12 cellular contexts compared by ENCODE assay signal in genomic region chr12:53066594-53066978, GRCh38. TPM values are rescaled to one million over a fixed set of nuclear protein-coding genes. Genes with fewer than 3 reads are reported as not detected.
DNase-seq lines count a peak whose midpoint lies in the region; ATAC-seq and TF ChIP-seq lines count a peak whose summit lies in the region.
"Had no signal": no experiment of that assay in that cellular context is flagged by ENCODE, and none has a peak within 500 bp of the region (broad histone marks: within the 10 kb centered on the region; RNA-seq: fewer than 3 reads in every experiment).

No MANE protein-coding gene starts in this region.

- H3K36me3 ChIP-seq in heart left ventricle (peaks cover 0 to 77% (median 53%) of the 10 kb centered on the region in 9 donors), parathyroid adenoma (ENCODE audit: control insufficient read depth, insufficient read depth, low read length) (no peaks in the 10 kb centered on the region), urinary bladder (ENCODE audit: insufficient read depth) (no peaks in the 10 kb centered on the region)

- H3K27ac Mint-ChIP-seq in progenitor cell of endocrine pancreas = no peak overlapping the region

- TF ChIP-seq POLR2A in heart left ventricle (IDR thresholded peaks at IDR 0.05) = no peak

- H2AFZ ChIP-seq in parathyroid adenoma = no peak overlapping the region

- 66 to 78% (median 73%) methylated on average over 10 of the region's 10 CpGs for WGBS in heart left ventricle, 4 donors
- WGBS in urinary bladder = 85% methylated on average over 10 of the region's 10 CpGs

- DNase-seq in heart left ventricle (no peak), Right ventricle myocardium superior (no peak), ecto neural progenitor cell (ENCODE audit: low spot score) (peak; percentile 47), progenitor cell of endocrine pancreas (ENCODE audit: low spot score, unreplicated experiment) (no peak)

- H3K4me1 ChIP-seq in heart left ventricle (peaks cover 8 to 97% (median 75%) of the 10 kb centered on the region in 12 donors), parathyroid adenoma (peaks cover 11% of the 10 kb centered on the region), urinary bladder (ENCODE audit: insufficient read depth) (no peaks in the 10 kb centered on the region)

- no peaks in the 10 kb centered on the region for H3K9me3 Mint-ChIP-seq in progenitor cell of endocrine pancreas (ENCODE audit: low read depth)
- H3K9me3 Mint-ChIP-seq: T-cell had no signal

- no peak for TF ChIP-seq CTCF in heart left ventricle (IDR thresholded peaks at IDR 0.05)
- TF ChIP-seq CTCF in parathyroid adenoma (IDR thresholded peaks at IDR 0.05) = no peak
- no peak for TF ChIP-seq CTCF in progenitor cell of endocrine pancreas (IDR thresholded peaks at IDR 0.05; ENCODE audit: unreplicated experiment)

- ATAC-seq in heart left ventricle (no peak), Right ventricle myocardium superior (ENCODE audit: poor library complexity) (no peak), HG02610 (IDR thresholded peaks at IDR 0.05; ENCODE audit: unreplicated experiment) (no peak), GM18498 (IDR thresholded peaks at IDR 0.05; ENCODE audit: unreplicated experiment) (no peak)

- H3K4me3 Mint-ChIP-seq in progenitor cell of endocrine pancreas (ENCODE audit: low read depth) = no peak overlapping the region
- H3K4me3 Mint-ChIP-seq: T-cell had no signal

- H3K27me3 Mint-ChIP-seq in progenitor cell of endocrine pancreas = no peaks in the 10 kb centered on the region
- H3K27me3 Mint-ChIP-seq: T-cell had no signal

- H3K4me1 Mint-ChIP-seq in progenitor cell of endocrine pancreas (ENCODE audit: low read depth) = peaks cover 3% of the 10 kb centered on the region

- H3K27me3 ChIP-seq in heart left ventricle (no peaks in the 10 kb centered on the region), parathyroid adenoma (ENCODE audit: control insufficient read depth, insufficient read depth, low read length) (no peaks in the 10 kb centered on the region)

- intact Hi-C loops in heart left ventricle (cut with DNase I) = loop anchor here (1.0 to 5.0 kb wide), 8 partner anchors 32 to 221 kb away; no protein-coding TSS in a partner anchor
- intact Hi-C loops in Right ventricle myocardium superior (cut with DNase I) = loop anchor here (2.0 to 5.0 kb wide), 2 partner anchors 32 to 131 kb away; no protein-coding TSS in a partner anchor

- peaks cover 11% of the 10 kb centered on the region for H3K36me3 Mint-ChIP-seq in progenitor cell of endocrine pancreas (ENCODE audit: insufficient read depth)

- H3K79me2 ChIP-seq in parathyroid adenoma = no peaks in the 10 kb centered on the region

- H3K9me3 ChIP-seq in heart left ventricle (no peaks in the 10 kb centered on the region), parathyroid adenoma (ENCODE audit: control insufficient read depth, low read length) (no peaks in the 10 kb centered on the region)

- no peak overlapping the region for H3K9ac ChIP-seq in parathyroid adenoma

- H3K4me2 ChIP-seq in parathyroid adenoma (ENCODE audit: low read length) = no peak overlapping the region

- H3K4me3 ChIP-seq in heart left ventricle (peak overlapping the region in 1 of 12 donors; percentile 10), parathyroid adenoma (ENCODE audit: low read depth, low read length) (no peak overlapping the region), urinary bladder (ENCODE audit: low read depth, low read length) (no peak overlapping the region)
- H3K4me3 ChIP-seq: lung had no signal

- H3K27ac ChIP-seq in heart left ventricle = peak overlapping the region in 11 of 12 donors; percentile 39 to 86 (median 71)
- H3K27ac ChIP-seq in parathyroid adenoma = peak overlapping the region; percentile 69
- peak overlapping the region; percentile 13 for H3K27ac ChIP-seq in urinary bladder (ENCODE audit: low read depth)

RNA-seq across cellular contexts. Expression of gene SPRYD3, which starts 12.6 kb away (rescaled TPM):
- total RNA-seq in heart left ventricle (10 to 100 TPM; 42.9 to 72.6 (median 48.5) TPM), Right ventricle myocardium superior (37.8 TPM), urinary bladder (9.0 TPM), progenitor cell of endocrine pancreas (17.9 and 18.0 TPM in 2 replicates)
- polyA plus RNA-seq in heart left ventricle (10 to 100 TPM; 26.0 to 94.7 TPM), urinary bladder (66.3 TPM)

RNA-seq across cellular contexts. Expression of gene TNS2, which starts 16.7 kb away (rescaled TPM):
- 100 to 1,000 TPM in 3 of 9 donors, 10 to 100 TPM in 6; 56.0 to 193 (median 88.4) TPM for total RNA-seq in heart left ventricle
- polyA plus RNA-seq in heart left ventricle = 100 to 1,000 TPM in 1 of 2 donors, 10 to 100 TPM in 1; 58.7 to 133 TPM
- 107 TPM for total RNA-seq in Right ventricle myocardium superior
- 57.9 TPM for total RNA-seq in urinary bladder
- 178 TPM for polyA plus RNA-seq in urinary bladder
- total RNA-seq in progenitor cell of endocrine pancreas = 6.6 and 7.3 TPM in 2 replicates

RNA-seq across cellular contexts. Expression of gene IGFBP6, which starts 30.9 kb away (rescaled TPM):
- 100 to 1,000 TPM in 3 of 9 donors, 10 to 100 TPM in 6; 18.3 to 132 (median 42.6) TPM for total RNA-seq in heart left ventricle
- 10 to 100 TPM; 28.8 to 81.6 TPM for polyA plus RNA-seq in heart left ventricle
- 50.2 TPM for total RNA-seq in Right ventricle myocardium superior
- 39.8 TPM for total RNA-seq in urinary bladder
- polyA plus RNA-seq in urinary bladder = 461 TPM
- total RNA-seq in progenitor cell of endocrine pancreas = 25.7 and 26.5 TPM in 2 replicates

RNA-seq across cellular contexts. Expression of gene SOAT2, which starts 36.7 kb away (rescaled TPM):
- under 1 TPM in 2 of 9 donors, not detected in 7; 0.20 to 0.27 TPM for total RNA-seq in heart left ventricle
- polyA plus RNA-seq in heart left ventricle = not detected
- total RNA-seq in Right ventricle myocardium superior = not detected
- not detected for total RNA-seq in urinary bladder
- 0.30 TPM for polyA plus RNA-seq in urinary bladder
- 0.98 and 1.1 TPM in 2 replicates for total RNA-seq in progenitor cell of endocrine pancreas
- total RNA-seq: dermis microvascular lymphatic vessel endothelial cell, pulmonary artery endothelial cell had no signal

Comparison
In these comparisons a context has a peak if more than half of its experiments do, and no peak if none do; other contexts are left out.
1. H3K27ac ChIP-seq: peak in every context shown above with its lines; median percentile 71 in heart left ventricle; 69 in parathyroid adenoma; 13 in urinary bladder.